Comparison of ENCODE assay signal across 1 cellular context in genomic region chr11:116931206-116931953, GRCh38.
TF ChIP-seq lines count a peak whose summit lies in the region.

No MANE protein-coding gene starts in this region.

TF ChIP-seq in H1, 55 proteins besides CTCF, POLR2A, EP300 and RAD21:
- no peak for TF ChIP-seq NRF1 (IDR thresholded peaks at IDR 0.05; ENCODE audit: low read depth, low read length)
- no peak for TF ChIP-seq ZNF274 (IDR thresholded peaks at IDR 0.05; ENCODE audit: borderline replicate concordance, extremely low read depth, low read length)
- TF ChIP-seq RXRA (IDR thresholded peaks at IDR 0.05; ENCODE audit: insufficient read depth, low read depth, low read length): no peak
- TF ChIP-seq JUND (IDR thresholded peaks at IDR 0.05; ENCODE audit: low read length): no peak
- TF ChIP-seq E2F6 (IDR thresholded peaks at IDR 0.05): no peak
- no peak for TF ChIP-seq TBP (IDR thresholded peaks at IDR 0.05; ENCODE audit: low read depth, low read length)
- TF ChIP-seq TAF7 (optimal IDR thresholded peaks at IDR 0.05; ENCODE audit: borderline replicate concordance, low read depth, low read length): no peak
- no peak for TF ChIP-seq ATF2 (IDR thresholded peaks at IDR 0.05; ENCODE audit: low read length)
- TF ChIP-seq ASH2L (IDR thresholded peaks at IDR 0.05; ENCODE audit: low read length): no peak
- TF ChIP-seq SIX5 (IDR thresholded peaks at IDR 0.05; ENCODE audit: low read depth, low read length): no peak
- TF ChIP-seq SP2 (IDR thresholded peaks at IDR 0.05; ENCODE audit: low read length): no peak
- no peak for TF ChIP-seq SUZ12 (IDR thresholded peaks at IDR 0.05; ENCODE audit: low read length)
- no peak for TF ChIP-seq GTF2F1 (IDR thresholded peaks at IDR 0.05; ENCODE audit: borderline replicate concordance, low read depth, low read length)
- TF ChIP-seq TEAD4 (IDR thresholded peaks at IDR 0.05; ENCODE audit: low read depth, low read length): no peak
- no peak for TF ChIP-seq BRCA1 (IDR thresholded peaks at IDR 0.05; ENCODE audit: low read depth, low read length)
- no peak for TF ChIP-seq POU5F1 (IDR thresholded peaks at IDR 0.05; ENCODE audit: low read depth, low read length)
- TF ChIP-seq SP4 (IDR thresholded peaks at IDR 0.05; ENCODE audit: low read length): no peak
- TF ChIP-seq SP1 (IDR thresholded peaks at IDR 0.05; ENCODE audit: low read depth, low read length): no peak
